8 cellular contexts compared by ENCODE assay signal in genomic region chr5:141617128-141617527, GRCh38. TPM values are rescaled to one million over a fixed set of nuclear protein-coding genes. Genes with fewer than 3 reads are reported as not detected.
DNase-seq lines count a peak whose midpoint lies in the region; ATAC-seq, FAIRE-seq and TF ChIP-seq lines count a peak whose summit lies in the region.

No MANE protein-coding gene starts in this region.

- H3K4me3 ChIP-seq in kidney (ENCODE audit: low read length in 2 of 2) (peak overlapping the region; percentile 62 to 93), thymus (ENCODE audit: low read length) (peak overlapping the region; percentile 75)

- H3K9me3 ChIP-seq in kidney (ENCODE audit: control insufficient read depth in 1 of 2, low read length in 2 of 2) (no peaks in the 10 kb centered on the region), thymus (ENCODE audit: control insufficient read depth) (no peaks in the 10 kb centered on the region)

- no peak for ATAC-seq in activated naive CD4-positive, alpha-beta T cell treated with anti-CD3 and anti-CD28 coated beads, Interleukin-2, amount 50 U/mL, for 72 hours

- H3K9me3 Mint-ChIP-seq in activated CD4-positive, alpha-beta T cell treated with anti-CD3 and anti-CD28 coated beads, Interleukin-2, amount 10 ng/mL, durations not matched to agents 24 days and 14 days = no peaks in the 10 kb centered on the region
- H3K9me3 Mint-ChIP-seq in activated naive CD4-positive, alpha-beta T cell treated with anti-CD3 and anti-CD28 coated beads, Interleukin-2, amount 50 U/mL, for 72 hours = no peaks in the 10 kb centered on the region

- H3K36me3 ChIP-seq in kidney (ENCODE audit: control insufficient read depth in 1 of 2, insufficient read depth in 2 of 2, low read length in 2 of 2) (peaks cover 5 to 21% of the 10 kb centered on the region in 2 donors), thymus (ENCODE audit: control insufficient read depth, insufficient read depth) (peaks cover 19% of the 10 kb centered on the region)

- H3K27me3 ChIP-seq in thymus (ENCODE audit: control insufficient read depth, insufficient read depth) = no peaks in the 10 kb centered on the region

- TF ChIP-seq CTCF in kidney (IDR thresholded peaks at IDR 0.05; ENCODE audit: borderline replicate concordance, extremely low read depth, insufficient read depth) = no peak

- H3K27me3 Mint-ChIP-seq in activated CD4-positive, alpha-beta T cell treated with anti-CD3 and anti-CD28 coated beads, Interleukin-2, amount 10 ng/mL, durations not matched to agents 24 days and 14 days = no peaks in the 10 kb centered on the region

- peak overlapping the region; percentile 90 to 94 for H3K27ac ChIP-seq in kidney (ENCODE audit: low read depth in 2 of 2, low read length in 2 of 2)
- no peak overlapping the region for H3K27ac ChIP-seq in thymus (ENCODE audit: low read depth)

- intact Hi-C loops in activated CD4-positive, alpha-beta T cell treated with anti-CD3 and anti-CD28 coated beads, Interleukin-2, amount 10 ng/mL, durations not matched to agents 24 days and 14 days (cut with micrococcal nuclease) = no loop called here
- intact Hi-C loops in kidney (cut with DNase I) = no loop called here

- H3K4me3 Mint-ChIP-seq in activated CD4-positive, alpha-beta T cell treated with anti-CD3 and anti-CD28 coated beads, Interleukin-2, amount 10 ng/mL, durations not matched to agents 24 days and 14 days = peak overlapping the region; percentile 100

- H3K4me1 Mint-ChIP-seq in activated CD4-positive, alpha-beta T cell treated with anti-CD3 and anti-CD28 coated beads, Interleukin-2, amount 10 ng/mL, durations not matched to agents 24 days and 14 days = peaks cover 62% of the 10 kb centered on the region

- FAIRE-seq in kidney (lab: Jason Lieb, UNC) = no peak

- peaks cover 45% of the 10 kb centered on the region for H3K36me3 Mint-ChIP-seq in activated CD4-positive, alpha-beta T cell treated with anti-CD3 and anti-CD28 coated beads, Interleukin-2, amount 10 ng/mL, durations not matched to agents 24 days and 14 days (ENCODE audit: low read depth)
- peaks cover 22 to 44% of the 10 kb centered on the region in 2 donors for H3K36me3 Mint-ChIP-seq in activated naive CD4-positive, alpha-beta T cell treated with anti-CD3 and anti-CD28 coated beads, Interleukin-2, amount 50 U/mL, for 72 hours

- H3K27ac Mint-ChIP-seq in activated CD4-positive, alpha-beta T cell treated with anti-CD3 and anti-CD28 coated beads, Interleukin-2, amount 10 ng/mL, durations not matched to agents 24 days and 14 days = peak overlapping the region; percentile 99
- peak overlapping the region; percentile 97 to 99 for H3K27ac Mint-ChIP-seq in activated naive CD4-positive, alpha-beta T cell treated with anti-CD3 and anti-CD28 coated beads, Interleukin-2, amount 50 U/mL, for 72 hours

- DNase-seq in activated CD4-positive, alpha-beta T cell treated with anti-CD3 and anti-CD28 coated beads, Interleukin-2, amount 10 ng/mL, durations not matched to agents 24 days and 14 days = no peak
- DNase-seq in activated CD4-positive, alpha-beta T cell treated with anti-CD3 and anti-CD28 coated beads, Interleukin-2, amount 50 U/mL, for 4 hours = no peak
- no peak for DNase-seq in activated naive CD4-positive, alpha-beta T cell treated with anti-CD3 and anti-CD28 coated beads, Interleukin-2, amount 50 U/mL, for 72 hours (ENCODE audit: low spot score in 2 of 2)
- DNase-seq in kidney = no peak
- DNase-seq in NCI-H2196 (lab: John Stamatoyannopoulos, UW; ENCODE audit: unreplicated experiment) = no peak
- DNase-seq in mesenteric fat pad (ENCODE audit: low spot score) = no peak
- DNase-seq in kidney tubule cell (ENCODE audit: low spot score) = no peak

- H3K4me1 ChIP-seq in kidney (ENCODE audit: control insufficient read depth in 1 of 2, insufficient read depth in 1 of 2, low read depth in 1 of 2, low read length in 2 of 2) (peaks cover 3 to 18% of the 10 kb centered on the region in 2 donors), thymus (ENCODE audit: control insufficient read depth, insufficient read depth, low read length) (peaks cover 6% of the 10 kb centered on the region)

- H3K9ac ChIP-seq in kidney (ENCODE audit: low read length in 2 of 2) = peak overlapping the region; percentile 55 to 77

- WGBS in thymus = 69% methylated on average over 2 of the region's 2 CpGs

RNA-seq across cellular contexts. Expression of gene DIAPH1, which starts 1.7 kb away (rescaled TPM):
- total RNA-seq in activated CD4-positive, alpha-beta T cell treated with anti-CD3 and anti-CD28 coated beads, Interleukin-2, amount 10 ng/mL, durations not matched to agents 24 days and 14 days = 225 and 232 TPM in 2 replicates
- total RNA-seq in activated naive CD4-positive, alpha-beta T cell treated with anti-CD3 and anti-CD28 coated beads, Interleukin-2, amount 50 U/mL, for 72 hours = 100 to 1,000 TPM; 184 to 216 TPM
- 156 TPM for total RNA-seq in kidney
- polyA plus RNA-seq in kidney (ENCODE audit: insufficient read depth, low read depth, low replicate concordance) = 60.6 TPM
- 80.0 TPM for polyA plus RNA-seq in thymus
- 49.5 TPM for total RNA-seq in mesenteric fat pad

RNA-seq across cellular contexts. Expression of gene HDAC3, which starts 19.5 kb away (rescaled TPM):
- total RNA-seq in activated CD4-positive, alpha-beta T cell treated with anti-CD3 and anti-CD28 coated beads, Interleukin-2, amount 10 ng/mL, durations not matched to agents 24 days and 14 days = 88.1 and 92.3 TPM in 2 replicates
- total RNA-seq in activated naive CD4-positive, alpha-beta T cell treated with anti-CD3 and anti-CD28 coated beads, Interleukin-2, amount 50 U/mL, for 72 hours = 100 to 1,000 TPM in 1 of 2 donors, 10 to 100 TPM in 1; 70.7 to 110 TPM
- total RNA-seq in kidney (44.7 TPM), mesenteric fat pad (39.3 TPM)
- polyA plus RNA-seq in kidney (ENCODE audit: insufficient read depth, low read depth, low replicate concordance) (47.5 TPM), thymus (82.9 TPM)

RNA-seq across cellular contexts. Expression of gene RELL2, which starts 19.7 kb away (rescaled TPM):
- total RNA-seq in activated CD4-positive, alpha-beta T cell treated with anti-CD3 and anti-CD28 coated beads, Interleukin-2, amount 10 ng/mL, durations not matched to agents 24 days and 14 days = 24.1 TPM in 2 replicates
- total RNA-seq in activated naive CD4-positive, alpha-beta T cell treated with anti-CD3 and anti-CD28 coated beads, Interleukin-2, amount 50 U/mL, for 72 hours = 10 to 100 TPM; 22.2 to 34.2 TPM
- total RNA-seq in kidney = 3.0 TPM
- polyA plus RNA-seq in kidney (ENCODE audit: insufficient read depth, low read depth, low replicate concordance) = 8.2 TPM
- 20.8 TPM for polyA plus RNA-seq in thymus
- total RNA-seq in mesenteric fat pad = 1.5 TPM

RNA-seq across cellular contexts. Expression of gene FCHSD1, which starts 34.1 kb away (rescaled TPM):
- total RNA-seq in activated CD4-positive, alpha-beta T cell treated with anti-CD3 and anti-CD28 coated beads, Interleukin-2, amount 10 ng/mL, durations not matched to agents 24 days and 14 days = 33.1 and 34.5 TPM in 2 replicates
- total RNA-seq in activated naive CD4-positive, alpha-beta T cell treated with anti-CD3 and anti-CD28 coated beads, Interleukin-2, amount 50 U/mL, for 72 hours = 10 to 100 TPM; 44.9 to 62.9 TPM
- total RNA-seq in kidney = 20.3 TPM
- polyA plus RNA-seq in kidney (ENCODE audit: insufficient read depth, low read depth, low replicate concordance) = 6.4 TPM
- polyA plus RNA-seq in thymus = 29.8 TPM
- total RNA-seq in mesenteric fat pad = 11.5 TPM
